ENCODE assay signal across 15 cellular contexts in genomic region chr4:24800273-24800880, GRCh38. TPM values are rescaled to one million over a fixed set of nuclear protein-coding genes. Genes with fewer than 3 reads are reported as not detected.
DNase-seq lines count a peak whose midpoint lies in the region; ATAC-seq and TF ChIP-seq lines count a peak whose summit lies in the region.
"Had no signal": no experiment of that assay in that cellular context is flagged by ENCODE, and none has a peak within 500 bp of the region (broad histone marks: within the 10 kb centered on the region; RNA-seq: fewer than 3 reads in every experiment).

No MANE protein-coding gene starts in this region.

- TF ChIP-seq CTCF in brain microvascular endothelial cell (IDR thresholded peaks at IDR 0.05; ENCODE audit: low read depth, low read length, missing control alignments), result no peak
- no peak for TF ChIP-seq CTCF in psoas muscle (IDR thresholded peaks at IDR 0.05)

- H3K27ac ChIP-seq in BLaER1, result peak overlapping the region; percentile 62
- no peak overlapping the region for H3K27ac ChIP-seq in brain microvascular endothelial cell
- H3K27ac ChIP-seq in right cardiac atrium (ENCODE audit: low read length), result no peak overlapping the region
- no peak overlapping the region for H3K27ac ChIP-seq in psoas muscle

- in situ Hi-C loops in brain microvascular endothelial cell (cut with HindIII; ENCODE audit: low pct_ligation_motif_present, low sequenced_read_pairs), result no loop called here

- H3K27me3 ChIP-seq in BLaER1 (no peaks in the 10 kb centered on the region), brain microvascular endothelial cell (replicated peaks) (no peaks in the 10 kb centered on the region), right cardiac atrium (ENCODE audit: control insufficient read depth, insufficient read depth) (no peaks in the 10 kb centered on the region), psoas muscle (ENCODE audit: insufficient read depth in 3 of 3, low read length in 2 of 3) (peaks cover 0 to 5% (median 3%) of the 10 kb centered on the region in 3 donors)

- no peaks in the 10 kb centered on the region for H3K36me3 Mint-ChIP-seq in activated T-cell treated with anti-CD3 and anti-CD28 coated beads, Interleukin-2, amount 50 U/mL, for 4 hours (ENCODE audit: insufficient read depth)

- H3K4me1 ChIP-seq in BLaER1, result peaks cover 48% of the 10 kb centered on the region
- H3K4me1 ChIP-seq in right cardiac atrium (ENCODE audit: control insufficient read depth, insufficient read depth, low read length), result peaks cover 2% of the 10 kb centered on the region
- H3K4me1 ChIP-seq in psoas muscle, result peaks cover 19% of the 10 kb centered on the region
- H3K4me1 ChIP-seq: HAP-1 had no signal

- no peaks in the 10 kb centered on the region for H4K20me1 ChIP-seq in BLaER1

- 0 out of 2 replicates have a peak overlapping the region, but pooled peaks have one; percentile 12 for H3K4me3 ChIP-seq in BLaER1
- H3K4me3 ChIP-seq in brain microvascular endothelial cell (ENCODE audit: low read depth, low read length), result peak overlapping the region; percentile 37
- no peak overlapping the region for H3K4me3 ChIP-seq in right cardiac atrium (ENCODE audit: low read length)
- peak overlapping the region; percentile 48 for H3K4me3 ChIP-seq in psoas muscle
- H3K4me3 ChIP-seq: HAP-1 had no signal

- H3K9me3 Mint-ChIP-seq in activated T-cell treated with anti-CD3 and anti-CD28 coated beads, Interleukin-2, amount 50 U/mL, for 4 hours, result no peaks in the 10 kb centered on the region
- H3K9me3 Mint-ChIP-seq: activated B cell treated with CpG ODN at 0.5 μM for 24 hours had no signal

- H3K36me3 ChIP-seq in BLaER1 (no peaks in the 10 kb centered on the region; the same call in 1 of the 2 replicates), brain microvascular endothelial cell (replicated peaks) (no peaks in the 10 kb centered on the region), psoas muscle (ENCODE audit: insufficient read depth in 1 of 2, low read depth in 1 of 2) (no peaks in the 10 kb centered on the region)
- H3K36me3 ChIP-seq: HAP-1 had no signal

- H3K9ac ChIP-seq in BLaER1, result peak overlapping the region; percentile 43; the same call in 1 of the 2 replicates

- H3K4me2 ChIP-seq in BLaER1, result peak overlapping the region; percentile 74

- peaks cover 48% of the 10 kb centered on the region for H3K27me3 Mint-ChIP-seq in activated T-cell treated with anti-CD3 and anti-CD28 coated beads, Interleukin-2, amount 50 U/mL, for 4 hours (ENCODE audit: low read depth)

- WGBS in right cardiac atrium, result 22% methylated on average over 26 of the region's 26 CpGs
- 23 to 43% (median 24%) methylated on average over 25 to 26 of the region's 26 CpGs for whole genome bisulfite sequencing in psoas muscle, 3 donors

- DNase-seq in brain microvascular endothelial cell (no peak), right cardiac atrium (peak; percentile 47 to 78 (median 73)), psoas muscle (peak in 1 of 2 donors; percentile 60), DMS 273 treated with DMSO at 0.1 percent for 48 hours (lab: John Stamatoyannopoulos, UW) (no peak)
- no peak for DNase-seq in activated T-cell treated with anti-CD3 and anti-CD28 coated beads, Interleukin-2, amount 50 U/mL, for 4 hours
- no peak for DNase-seq in stimulated activated CD4-positive, alpha-beta T cell treated with anti-CD3 and anti-CD28 coated beads, Interleukin-1b, Interleukin-23, amount 100 ng/mL, for 48 hours
- DNase-seq: activated B cell treated with CpG ODN at 0.5 μM for 24 hours; activated effector memory CD4-positive, alpha-beta T cell treated with anti-CD3 and anti-CD28 coated beads, Interleukin-2, amount 50 U/mL, for 16 hours; C1 segment of cervical spinal cord; Karpas-422; kidney glomerular epithelial cell; RPMI8226 had no signal

- peaks cover 11% of the 10 kb centered on the region for H3K9me3 ChIP-seq in BLaER1
- no peaks in the 10 kb centered on the region for H3K9me3 ChIP-seq in right cardiac atrium (ENCODE audit: control insufficient read depth, low read length)
- H3K9me3 ChIP-seq in psoas muscle, result no peaks in the 10 kb centered on the region
- H3K9me3 ChIP-seq: HAP-1 had no signal

- H3K4me1 Mint-ChIP-seq in activated T-cell treated with anti-CD3 and anti-CD28 coated beads, Interleukin-2, amount 50 U/mL, for 4 hours (ENCODE audit: low read depth), result no peaks in the 10 kb centered on the region
- H3K4me1 Mint-ChIP-seq: activated B cell treated with CpG ODN at 0.5 μM for 24 hours had no signal

- ATAC-seq in right cardiac atrium (peak; percentile 15 to 22), psoas muscle (peak in 1 of 4 donors; percentile 41), HG03196 (IDR thresholded peaks at IDR 0.05; ENCODE audit: unreplicated experiment) (no peak)
- ATAC-seq in activated T-cell treated with anti-CD3 and anti-CD28 coated beads, Interleukin-2, amount 50 U/mL, for 4 hours, result no peak

- intact Hi-C loops in right cardiac atrium (cut with DNase I), result no loop called here
- intact Hi-C loops in psoas muscle (cut with DNase I), result no loop called here

- H3K4me3 Mint-ChIP-seq in activated T-cell treated with anti-CD3 and anti-CD28 coated beads, Interleukin-2, amount 50 U/mL, for 4 hours, result no peak overlapping the region
- H3K4me3 Mint-ChIP-seq: activated B cell treated with CpG ODN at 0.5 μM for 24 hours had no signal

RNA-seq across cellular contexts. Expression of gene SOD3, which starts 5.0 kb away (rescaled TPM):
- total RNA-seq in right cardiac atrium (100 to 1,000 TPM in 1 of 4 donors, 10 to 100 TPM in 3; 61.2 to 129 (median 80.9) TPM), psoas muscle (10 to 100 TPM in 2 of 4 donors, 1 to 10 TPM in 2; 3.8 to 15.6 (median 9.2) TPM)
- polyA plus RNA-seq in right cardiac atrium (59.2 TPM), psoas muscle (1 to 10 TPM; 1.5 to 5.3 (median 2.6) TPM)
- total RNA-seq in activated T-cell treated with anti-CD3 and anti-CD28 coated beads, Interleukin-2, amount 50 U/mL, for 4 hours, result under 1 TPM in 2 of 3 donors, not detected in 1; 0.14 to 0.20 TPM
- total RNA-seq: activated B cell treated with CpG ODN at 0.5 μM for 24 hours had no signal

Comparison
In these comparisons a context has a peak if more than half of its experiments do, and no peak if none do; other contexts are left out.
1. DNase-seq: peak in right cardiac atrium (3 of 3); none in brain microvascular endothelial cell (single experiment), activated T-cell treated with anti-CD3 and anti-CD28 coated beads, Interleukin-2, amount 50 U/mL, for 4 hours (single experiment), stimulated activated CD4-positive, alpha-beta T cell treated with anti-CD3 and anti-CD28 coated beads, Interleukin-1b, Interleukin-23, amount 100 ng/mL, for 48 hours (single experiment) and DMS 273 treated with DMSO at 0.1 percent for 48 hours (single experiment).
2. ATAC-seq: peak in right cardiac atrium (2 of 2); none in activated T-cell treated with anti-CD3 and anti-CD28 coated beads, Interleukin-2, amount 50 U/mL, for 4 hours (0 of 2) and HG03196 (single experiment).